11 cellular contexts compared by ENCODE assay signal in genomic region chr20:10488436-10489053, GRCh38.
"Had no signal": no experiment of that assay in that cellular context is flagged by ENCODE, and none has a peak within 500 bp of the region (broad histone marks: within the 10 kb centered on the region; RNA-seq: fewer than 3 reads in every experiment).

No MANE protein-coding gene starts in this region.

- H3K9me3 ChIP-seq: ascending aorta, heart right ventricle, thyroid gland, uterus had no signal

- H3K27me3 ChIP-seq: ascending aorta, heart right ventricle, thyroid gland, uterus had no signal

- H3K4me3 ChIP-seq: ascending aorta, heart right ventricle, thyroid gland, uterus had no signal

- H3K27ac ChIP-seq: ascending aorta, parathyroid adenoma, thyroid gland, uterus had no signal

- H3K36me3 ChIP-seq: ascending aorta, heart right ventricle, thyroid gland, uterus had no signal

- H3K9ac ChIP-seq: parathyroid adenoma had no signal

- DNase-seq: activated CD4-positive, alpha-beta memory T cell treated with anti-CD3 and anti-CD28 coated beads for 36 hours; activated naive CD4-positive, alpha-beta T cell treated with Interleukin-2 at 50 U/mL for 16 hours; activated naive CD8-positive, alpha-beta T cell treated with anti-CD3 and anti-CD28 coated beads, Interleukin-2, amount 50 U/mL, for 24 hours; heart right ventricle; mesenchymal stem cell; stimulated activated CD4-positive, alpha-beta T cell treated with anti-CD3 and anti-CD28 coated beads, Interleukin-4, amount 100 ng/mL, for 4 hours; T-helper 17 cell; thyroid gland; uterus had no signal

- ATAC-seq: activated naive CD8-positive, alpha-beta T cell treated with anti-CD3 and anti-CD28 coated beads, Interleukin-2, amount 50 U/mL, for 24 hours; T-helper 17 cell had no signal

- H3K4me1 ChIP-seq: ascending aorta, parathyroid adenoma, uterus had no signal
